In genomic region chr7:99497771-99498545, GRCh38 we compare ENCODE assay signal across 9 cellular contexts. TPM values are rescaled to one million over a fixed set of nuclear protein-coding genes. Genes with fewer than 3 reads are reported as not detected.
DNase-seq lines count a peak whose midpoint lies in the region; ATAC-seq and TF ChIP-seq lines count a peak whose summit lies in the region.
"Had no signal": no experiment of that assay in that cellular context is flagged by ENCODE, and none has a peak within 500 bp of the region (broad histone marks: within the 10 kb centered on the region; RNA-seq: fewer than 3 reads in every experiment).

No MANE protein-coding gene starts in this region.

- H3K27ac Mint-ChIP-seq in Caco-2 (ENCODE audit: unreplicated experiment), result peak overlapping the region; percentile 97

- BruUV-seq in Caco-2 (replicated peaks; lab: Mats Ljungman, UMichigan), result no TSS peak

- H3K36me3 ChIP-seq in Caco-2 (ENCODE audit: control insufficient read depth, insufficient read depth, low read length) (peaks cover 13% of the 10 kb centered on the region), NT2/D1 (ENCODE audit: insufficient read depth, insufficient read length, low read length) (peaks cover 44% of the 10 kb centered on the region), ectodermal cell (ENCODE audit: control insufficient read depth, insufficient read depth, low read length) (peaks cover 29% of the 10 kb centered on the region), neuron (ENCODE audit: insufficient read depth, low read length) (peaks cover 33% of the 10 kb centered on the region)

- H3K4me3 Mint-ChIP-seq in Caco-2 (ENCODE audit: unreplicated experiment), result peak overlapping the region; percentile 92

- no peak for ATAC-seq in activated CD4-positive, CD25-positive, alpha-beta regulatory T cell treated with anti-CD3 and anti-CD28 coated beads, Interleukin-2, amount 50 U/mL, for 24 hours
- no peak for ATAC-seq in HG03108 (IDR thresholded peaks at IDR 0.05; ENCODE audit: unreplicated experiment)

- CTCF ChIA-PET in Caco-2 (lab: Charles Lee), result no interaction called here

- DNase-seq in Caco-2, result no peak
- DNase-seq in NT2/D1 (ENCODE audit: low read depth, low spot score), result no peak
- DNase-seq in iPS-NIHi11 (ENCODE audit: low spot score), result no peak
- DNase-seq in stimulated activated CD4-positive, alpha-beta T cell treated with anti-CD3 and anti-CD28 coated beads, Interleukin-4, amount 100 ng/mL, for 24 hours, result no peak
- DNase-seq: activated effector memory CD4-positive, alpha-beta T cell treated with Interleukin-2 at 50 U/mL for 16 hours had no signal

- no peak for TF ChIP-seq CTCF in Caco-2 (IDR thresholded peaks at IDR 0.05; ENCODE audit: insufficient read depth in 1 of 2, low read depth in 1 of 2, low read length in 1 of 2, severe bottlenecking in 1 of 2, unreplicated experiment in 1 of 2)

- 95 to 99% methylated on average over 4 to 6 of the region's 6 CpGs for WGBS in ectodermal cell, 2 experiments

- intact Hi-C loops in Caco-2 (cut with micrococcal nuclease; ENCODE audit: unreplicated experiment), result no loop called here

- no peak overlapping the region for H3K27ac ChIP-seq in ectodermal cell (ENCODE audit: insufficient read depth, low read depth, low read length, poor library complexity, severe bottlenecking)

- H3K27me3 Mint-ChIP-seq in Caco-2 (ENCODE audit: insufficient read depth, unreplicated experiment), result no peaks in the 10 kb centered on the region

- peaks cover 54% of the 10 kb centered on the region for H3K36me3 Mint-ChIP-seq in Caco-2 (ENCODE audit: insufficient read depth, unreplicated experiment)

- H3K27me3 ChIP-seq in Caco-2 (replicated peaks; ENCODE audit: control insufficient read depth, insufficient read depth, low read length), result no peaks in the 10 kb centered on the region
- no peaks in the 10 kb centered on the region for H3K27me3 ChIP-seq in NT2/D1 (ENCODE audit: insufficient read depth, insufficient read length)
- H3K27me3 ChIP-seq in ectodermal cell (ENCODE audit: control insufficient read depth, insufficient read depth, low read length, poor library complexity, severe bottlenecking), result no peaks in the 10 kb centered on the region
- no peaks in the 10 kb centered on the region for H3K27me3 ChIP-seq in neuron (ENCODE audit: insufficient read depth, low read length)

- H3K9me3 ChIP-seq in Caco-2 (peaks cover 20% of the 10 kb centered on the region), NT2/D1 (ENCODE audit: insufficient read depth, low read length) (peaks cover 26% of the 10 kb centered on the region), ectodermal cell (ENCODE audit: control insufficient read depth, low read length) (no peaks in the 10 kb centered on the region), neuron (ENCODE audit: low read length) (peaks cover 15% of the 10 kb centered on the region)

- H3K9me3 Mint-ChIP-seq in Caco-2 (ENCODE audit: unreplicated experiment), result peaks cover 10% of the 10 kb centered on the region

- peaks cover 11% of the 10 kb centered on the region for H3K4me1 Mint-ChIP-seq in Caco-2 (ENCODE audit: low read depth, unreplicated experiment)

- H3K4me3 ChIP-seq in Caco-2 (ENCODE audit: low read depth, low read length) (peak overlapping the region; percentile 87), NT2/D1 (ENCODE audit: insufficient read length, low read depth) (peak overlapping the region; percentile 1), ectodermal cell (ENCODE audit: insufficient read depth, low read depth, low read length) (peak overlapping the region; percentile 68), neuron (ENCODE audit: low read length) (peak overlapping the region; percentile 70)

- POLR2A ChIA-PET in Caco-2 (lab: Charles Lee), result interaction anchor here (1.5 kb wide), 1 partner anchor 89 kb away, joined by 3 read pairs; the partner anchor contains the start of genes BUD31 and PDAP1

- no peaks in the 10 kb centered on the region for H3K4me1 ChIP-seq in Caco-2
- peaks cover 3% of the 10 kb centered on the region for H3K4me1 ChIP-seq in NT2/D1 (ENCODE audit: insufficient read depth, insufficient read length)
- H3K4me1 ChIP-seq in ectodermal cell (ENCODE audit: control insufficient read depth, insufficient read depth, low read length), result peaks cover 12% of the 10 kb centered on the region
- H3K4me1 ChIP-seq in neuron (ENCODE audit: insufficient read depth, low read length), result peaks cover 13% of the 10 kb centered on the region

- no peak overlapping the region for H3K9ac ChIP-seq in NT2/D1 (ENCODE audit: insufficient read length, low read depth)

- H2AFZ ChIP-seq in neuron (ENCODE audit: low read depth, low read length), result no peak overlapping the region

RNA-seq across cellular contexts. Expression of gene ZNF394, which starts 2.1 kb away (rescaled TPM):
- total RNA-seq in Caco-2 (2022), result 29.6 and 31.8 TPM in 2 replicates
- 17.8 TPM for polyA plus RNA-seq in ectodermal cell (2013, experiment 1 of 4)
- polyA plus RNA-seq in ectodermal cell (2013, experiment 2 of 4), result 21.0 TPM
- polyA plus RNA-seq in ectodermal cell (2013, experiment 3 of 4), result 15.5 TPM
- 17.7 TPM for polyA plus RNA-seq in ectodermal cell (2013, experiment 4 of 4)

RNA-seq across cellular contexts. Expression of gene ZKSCAN5, which starts 6.5 kb away (rescaled TPM):
- total RNA-seq in Caco-2 (2022), result 12.4 and 13.3 TPM in 2 replicates
- polyA plus RNA-seq in ectodermal cell (2013, experiment 1 of 4), result 18.8 TPM
- 21.0 TPM for polyA plus RNA-seq in ectodermal cell (2013, experiment 2 of 4)
- polyA plus RNA-seq in ectodermal cell (2013, experiment 3 of 4), result 16.4 TPM
- 18.2 TPM for polyA plus RNA-seq in ectodermal cell (2013, experiment 4 of 4)

RNA-seq across cellular contexts. Expression of gene ZNF789, which starts 25.3 kb away (rescaled TPM):
- total RNA-seq in Caco-2 (2022), result 30.1 and 32.3 TPM in 2 replicates
- 25.1 TPM for polyA plus RNA-seq in ectodermal cell (2013, experiment 1 of 4)
- polyA plus RNA-seq in ectodermal cell (2013, experiment 2 of 4), result 36.1 TPM
- polyA plus RNA-seq in ectodermal cell (2013, experiment 3 of 4), result 18.1 TPM
- polyA plus RNA-seq in ectodermal cell (2013, experiment 4 of 4), result 19.7 TPM

RNA-seq across cellular contexts. Expression of gene ATP5MF, which starts 32.0 kb away (rescaled TPM):
- 554 and 595 TPM in 2 replicates for total RNA-seq in Caco-2 (2022)
- polyA plus RNA-seq in ectodermal cell (2013, experiment 1 of 4), result 541 TPM
- 480 TPM for polyA plus RNA-seq in ectodermal cell (2013, experiment 2 of 4)
- polyA plus RNA-seq in ectodermal cell (2013, experiment 3 of 4), result 516 TPM
- 545 TPM for polyA plus RNA-seq in ectodermal cell (2013, experiment 4 of 4)

RNA-seq across cellular contexts. Expression of gene FAM200A, which starts 54.0 kb away (rescaled TPM):
- 5.2 TPM in 2 replicates for total RNA-seq in Caco-2 (2022)
- polyA plus RNA-seq in ectodermal cell (2013, experiment 1 of 4), result 15.1 TPM
- polyA plus RNA-seq in ectodermal cell (2013, experiment 2 of 4), result 17.8 TPM
- polyA plus RNA-seq in ectodermal cell (2013, experiment 3 of 4), result 15.4 TPM
- polyA plus RNA-seq in ectodermal cell (2013, experiment 4 of 4), result 19.0 TPM

Comparison
In these comparisons a context has a peak if more than half of its experiments do, and no peak if none do; other contexts are left out.
1. H3K4me3 ChIP-seq: peak in every context shown above with its lines; median percentile 87 in Caco-2; 70 in neuron; 68 in ectodermal cell; 1 in NT2/D1.